20 cellular contexts compared by ENCODE assay signal in the genomic region with DNA sequence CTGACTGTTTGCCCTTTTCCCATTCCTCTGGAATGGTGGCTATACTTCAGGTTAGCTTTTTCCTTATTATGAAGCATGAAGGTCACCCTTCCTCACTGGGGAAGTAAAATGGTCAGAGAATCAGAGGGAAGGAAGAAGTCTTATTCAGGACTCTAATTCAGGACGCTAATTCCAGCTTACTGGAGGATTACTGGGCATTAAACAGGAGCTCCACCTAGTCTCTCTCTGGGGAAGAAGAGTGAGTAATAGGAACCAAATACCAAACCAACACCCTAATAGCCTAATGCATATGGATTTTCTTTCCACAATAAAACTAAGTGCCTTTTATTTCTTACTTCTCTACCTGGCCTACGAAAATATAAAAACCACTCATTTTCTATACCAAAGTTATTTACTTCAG. TPM values are rescaled to one million over a fixed set of nuclear protein-coding genes. Genes with fewer than 3 reads are reported as not detected.
DNase-seq lines count a peak whose midpoint lies in the region; ATAC-seq and TF ChIP-seq lines count a peak whose summit lies in the region.
"Had no signal": no experiment of that assay in that cellular context is flagged by ENCODE, and none has a peak within 500 bp of the region (broad histone marks: within the 10 kb centered on the region; RNA-seq: fewer than 3 reads in every experiment).

No MANE protein-coding gene starts in this region.

- peak; percentile 91 for ATAC-seq in esophagus mucosa
- no peak for ATAC-seq in GM21515 (IDR thresholded peaks at IDR 0.05; ENCODE audit: unreplicated experiment)
- ATAC-seq: A549; CD8-positive, alpha-beta T cell had no signal

- H3K4me3 ChIP-seq in WERI-Rb-1 (ENCODE audit: low read depth, low read length) = no peak overlapping the region
- no peak overlapping the region for H3K4me3 ChIP-seq in SJCRH30
- H3K4me3 ChIP-seq: A549, GM23248, HAP-1 had no signal

- H3K9me3 ChIP-seq in WERI-Rb-1 (ENCODE audit: severe bottlenecking) (peaks cover 4% of the 10 kb centered on the region), SJCRH30 (replicated peaks) (no peaks in the 10 kb centered on the region)
- H3K9me3 ChIP-seq: A549, HAP-1 had no signal

- H3K27me3 ChIP-seq in WERI-Rb-1 (ENCODE audit: insufficient read depth, low read depth, severe bottlenecking) (no peaks in the 10 kb centered on the region), SJCRH30 (no peaks in the 10 kb centered on the region)

- peak; percentile 52 for DNase-seq in D341Med (ENCODE audit: low spot score)
- peak; percentile 91 for DNase-seq in NCI-H82 treated with DMSO at 0.1 percent for 48 hours (lab: John Stamatoyannopoulos, UW; ENCODE audit: unreplicated experiment)
- DNase-seq in WERI-Rb-1 = peak; percentile 71
- no peak for DNase-seq in SJCRH30
- DNase-seq in NCI-H1092 treated with DMSO at 0.1 percent for 48 hours (lab: John Stamatoyannopoulos, UW) = no peak
- DNase-seq in nucleus accumbens (lab: John Stamatoyannopoulos, UW) = no peak
- DNase-seq: AML-193; Calu3; CD8-positive, alpha-beta T cell; GM23248; IMR-90; KBM-7 had no signal

- H3K4me1 ChIP-seq in SJCRH30 = no peaks in the 10 kb centered on the region
- H3K4me1 ChIP-seq: A549, HAP-1 had no signal

- peak overlapping the region; percentile 42 for H3K27ac ChIP-seq in WERI-Rb-1
- no peak overlapping the region for H3K27ac ChIP-seq in SJCRH30
- H3K27ac ChIP-seq: 22Rv1, A549, C4-2B, GM23248, HL-60 had no signal

- H3K36me3 ChIP-seq in WERI-Rb-1 = no peaks in the 10 kb centered on the region
- no peaks in the 10 kb centered on the region for H3K36me3 ChIP-seq in SJCRH30
- H3K36me3 ChIP-seq: HAP-1 had no signal

- TF ChIP-seq CTCF in WERI-Rb-1 (IDR thresholded peaks at IDR 0.05; ENCODE audit: low read depth, low read length) = no peak

RNA-seq across cellular contexts. Expression of gene CRISP1, which starts 10.1 kb away (rescaled TPM):
- total RNA-seq in esophagus mucosa = not detected
- total RNA-seq in SJCRH30 (2014; rRNA removed; shearing (Covaris generic)) = not detected in 2 replicates
- total RNA-seq: Calu3; CD8-positive, alpha-beta T cell; GM23248; H4; IMR-90 had no signal

Comparison
In these comparisons a context has a peak if more than half of its experiments do, and no peak if none do; other contexts are left out.
1. DNase-seq: peak in D341Med (single experiment), NCI-H82 treated with DMSO at 0.1 percent for 48 hours (single experiment) and WERI-Rb-1 (single experiment); none in SJCRH30 (0 of 2), NCI-H1092 treated with DMSO at 0.1 percent for 48 hours (single experiment) and nucleus accumbens (0 of 56).